ENCODE assay signal across 18 cellular contexts in the genomic region with DNA sequence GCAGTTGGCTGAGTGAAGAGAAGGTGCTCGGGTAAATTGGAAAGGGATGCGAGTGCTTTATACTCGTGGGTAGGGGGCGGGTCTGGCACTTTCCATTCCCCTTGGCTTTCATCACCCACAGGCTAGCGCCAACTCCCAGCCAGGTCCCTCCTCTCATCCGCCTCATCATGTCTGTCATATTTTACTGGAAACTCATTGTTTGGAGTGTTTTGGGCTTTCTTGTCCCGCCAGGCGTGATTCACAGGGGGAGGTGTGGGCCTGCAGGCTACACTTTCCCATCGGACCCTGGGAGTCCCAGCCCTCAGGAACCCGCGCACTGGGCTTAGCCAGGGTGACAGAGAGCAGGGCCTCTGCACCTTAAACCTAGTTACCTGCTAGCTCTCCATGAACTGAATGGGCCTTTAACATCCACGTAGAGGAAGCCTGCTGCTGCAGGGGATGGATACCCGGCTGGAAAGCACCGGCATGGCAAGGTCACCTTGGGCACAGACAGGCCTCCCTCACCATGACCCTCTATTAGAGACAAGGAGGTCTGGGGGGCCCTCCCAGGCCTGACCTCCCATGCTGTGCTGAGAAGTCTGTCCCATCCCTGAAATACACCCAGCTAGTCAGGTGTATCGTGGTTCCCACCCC. TPM values are rescaled to one million over a fixed set of nuclear protein-coding genes. Genes with fewer than 3 reads are reported as not detected.
"Had no signal": no experiment of that assay in that cellular context is flagged by ENCODE, and none has a peak within 500 bp of the region (broad histone marks: within the 10 kb centered on the region; RNA-seq: fewer than 3 reads in every experiment).

A gene (minus strand): TSS at position 33 of the 633 bp plus-strand sequence. CDS start 61 bp downstream, outside the sequence.

- H3K27ac ChIP-seq: coronary artery, lower lobe of right lung, uterus, VCaP had no signal

- H3K4me1 Mint-ChIP-seq: activated naive CD4-positive, alpha-beta T cell treated with anti-CD3 and anti-CD28 coated beads, Interleukin-2, amount 10 ng/mL, durations not matched to agents 7 days and 5 days; naive thymus-derived CD8-positive, alpha-beta T cell had no signal

- H3K27ac Mint-ChIP-seq: activated CD8-positive, alpha-beta T cell treated with anti-CD3 and anti-CD28 coated beads, Interleukin-2, amount 10 ng/mL, durations not matched to agents 7 days and 5 days; activated naive CD4-positive, alpha-beta T cell treated with anti-CD3 and anti-CD28 coated beads, Interleukin-2, amount 10 ng/mL, durations not matched to agents 7 days and 5 days; activated T-helper 1 cell treated with anti-CD3 and anti-CD28 coated beads, Interleukin-12 subunit alpha, Interleukin-12 subunit beta, Interleukin-2, Interleukin-4 antibody, amounts not matched to agents 30 ng/mL and 10 ng/mL and 1 ng/mL, durations not matched to agents 14 hours and 24 hours and 36 hours; naive thymus-derived CD8-positive, alpha-beta T cell had no signal

- H3K4me1 ChIP-seq: lower lobe of right lung, uterus had no signal

- H3K36me3 Mint-ChIP-seq: activated naive CD4-positive, alpha-beta T cell treated with anti-CD3 and anti-CD28 coated beads, Interleukin-2, amount 10 ng/mL, durations not matched to agents 7 days and 5 days had no signal

- H3K27me3 ChIP-seq: uterus had no signal

- DNase-seq: activated CD4-positive, alpha-beta T cell treated with anti-CD3 and anti-CD28 coated beads for 48 hours; activated CD8-positive, alpha-beta T cell treated with anti-CD3 and anti-CD28 coated beads, Interleukin-2, amount 10 ng/mL, durations not matched to agents 7 days and 5 days; activated naive CD4-positive, alpha-beta T cell treated with anti-CD3 and anti-CD28 coated beads, Interleukin-2, amount 10 ng/mL, durations not matched to agents 7 days and 5 days; central memory CD4-positive, alpha-beta T cell; effector CD4-positive, alpha-beta T cell; hippocampal formation; kidney glomerular epithelial cell; lower lobe of right lung; naive thymus-derived CD8-positive, alpha-beta T cell; occipital lobe; stimulated activated CD4-positive, alpha-beta T cell treated with anti-CD3 and anti-CD28 coated beads, Interleukin-4, amount 100 ng/mL, for 1 hour; stimulated activated CD8-positive, alpha-beta memory T cell treated with anti-CD3 and anti-CD28 coated beads, Interleukin-4, amount 100 ng/mL, for 48 hours; stimulated activated naive CD8-positive, alpha-beta T cell treated with anti-CD3 and anti-CD28 coated beads, Interleukin-15, Interleukin-2, amounts not matched to agents 100 U/mL and 50 U/mL, for 24 hours; uterus had no signal

- H3K36me3 ChIP-seq: lower lobe of right lung, uterus had no signal

- ATAC-seq: activated CD8-positive, alpha-beta T cell treated with anti-CD3 and anti-CD28 coated beads, Interleukin-2, amount 10 ng/mL, durations not matched to agents 7 days and 5 days; lower lobe of right lung; naive thymus-derived CD8-positive, alpha-beta T cell; stimulated activated naive CD8-positive, alpha-beta T cell treated with anti-CD3 and anti-CD28 coated beads, Interleukin-15, Interleukin-2, amounts not matched to agents 100 U/mL and 50 U/mL, for 24 hours had no signal

- H3K4me3 Mint-ChIP-seq: activated CD8-positive, alpha-beta T cell treated with anti-CD3 and anti-CD28 coated beads, Interleukin-2, amount 10 ng/mL, durations not matched to agents 7 days and 5 days; activated naive CD4-positive, alpha-beta T cell treated with anti-CD3 and anti-CD28 coated beads, Interleukin-2, amount 10 ng/mL, durations not matched to agents 7 days and 5 days; activated T-helper 1 cell treated with anti-CD3 and anti-CD28 coated beads, Interleukin-12 subunit alpha, Interleukin-12 subunit beta, Interleukin-2, Interleukin-4 antibody, amounts not matched to agents 30 ng/mL and 10 ng/mL and 1 ng/mL, durations not matched to agents 14 hours and 24 hours and 36 hours; naive thymus-derived CD8-positive, alpha-beta T cell had no signal

- H3K9me3 Mint-ChIP-seq: activated naive CD4-positive, alpha-beta T cell treated with anti-CD3 and anti-CD28 coated beads, Interleukin-2, amount 10 ng/mL, durations not matched to agents 7 days and 5 days; activated T-helper 1 cell treated with anti-CD3 and anti-CD28 coated beads, Interleukin-12 subunit alpha, Interleukin-12 subunit beta, Interleukin-2, Interleukin-4 antibody, amounts not matched to agents 30 ng/mL and 10 ng/mL and 1 ng/mL, durations not matched to agents 14 hours and 24 hours and 36 hours; naive thymus-derived CD8-positive, alpha-beta T cell had no signal

- H3K9me3 ChIP-seq: lower lobe of right lung, uterus had no signal

- H3K4me3 ChIP-seq: coronary artery, lower lobe of right lung, uterus had no signal

RNA-seq across cellular contexts. Expression of the gene that starts here (rescaled TPM):
- total RNA-seq: activated CD8-positive, alpha-beta T cell treated with anti-CD3 and anti-CD28 coated beads, Interleukin-2, amount 10 ng/mL, durations not matched to agents 7 days and 5 days; activated T-helper 1 cell treated with anti-CD3 and anti-CD28 coated beads, Interleukin-12 subunit alpha, Interleukin-12 subunit beta, Interleukin-2, Interleukin-4 antibody, amounts not matched to agents 30 ng/mL and 10 ng/mL and 1 ng/mL, durations not matched to agents 14 hours and 24 hours and 36 hours; glomerular endothelial cell; lower lobe of right lung; naive thymus-derived CD8-positive, alpha-beta T cell had no signal
- polyA plus RNA-seq: naive thymus-derived CD8-positive, alpha-beta T cell had no signal
